In the genomic region with DNA sequence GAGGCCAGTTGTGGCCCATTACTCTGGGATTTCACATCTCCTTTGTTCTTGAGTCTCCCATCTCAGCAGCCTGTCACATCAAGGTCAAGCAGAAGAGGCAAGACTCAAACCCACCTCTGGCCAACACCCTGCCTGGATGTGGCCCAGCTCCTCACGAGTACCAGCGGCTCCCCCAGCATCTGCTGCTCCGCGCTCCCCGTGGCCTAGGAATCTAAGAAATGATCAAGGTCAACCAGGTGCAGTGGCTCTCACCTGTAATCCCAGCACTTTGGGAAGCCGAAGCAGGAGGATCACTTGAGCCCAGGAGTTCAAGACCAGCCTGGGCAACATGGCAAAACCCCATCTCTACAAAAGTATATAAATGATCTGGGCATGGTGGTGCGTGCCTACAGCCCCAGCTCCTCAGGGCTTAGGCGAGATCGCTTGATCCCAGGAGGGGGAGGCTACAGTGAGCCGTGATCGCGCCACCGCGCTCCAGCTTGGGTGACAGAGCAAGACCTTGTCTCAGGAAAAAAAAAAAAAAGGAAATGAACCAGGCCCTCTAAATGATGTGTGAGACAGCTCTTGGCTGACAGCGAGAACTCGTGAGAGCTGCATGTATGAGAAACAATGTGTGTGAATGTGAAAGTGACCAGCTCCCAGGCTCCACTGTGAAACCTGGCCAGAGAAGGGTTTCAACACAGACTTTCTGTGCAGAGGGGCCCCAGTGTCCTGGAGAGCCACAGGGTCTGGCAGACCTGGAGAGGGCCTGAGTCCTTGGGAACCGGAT, we compare ENCODE assay signal across 1 cellular context.
TF ChIP-seq lines count a peak whose summit lies in the region.

No MANE protein-coding gene starts in this region.

TF ChIP-seq in GM12878, 131 proteins besides CTCF, POLR2A, EP300 and RAD21 (continued from another document):
- TF ChIP-seq, protein P1, sequence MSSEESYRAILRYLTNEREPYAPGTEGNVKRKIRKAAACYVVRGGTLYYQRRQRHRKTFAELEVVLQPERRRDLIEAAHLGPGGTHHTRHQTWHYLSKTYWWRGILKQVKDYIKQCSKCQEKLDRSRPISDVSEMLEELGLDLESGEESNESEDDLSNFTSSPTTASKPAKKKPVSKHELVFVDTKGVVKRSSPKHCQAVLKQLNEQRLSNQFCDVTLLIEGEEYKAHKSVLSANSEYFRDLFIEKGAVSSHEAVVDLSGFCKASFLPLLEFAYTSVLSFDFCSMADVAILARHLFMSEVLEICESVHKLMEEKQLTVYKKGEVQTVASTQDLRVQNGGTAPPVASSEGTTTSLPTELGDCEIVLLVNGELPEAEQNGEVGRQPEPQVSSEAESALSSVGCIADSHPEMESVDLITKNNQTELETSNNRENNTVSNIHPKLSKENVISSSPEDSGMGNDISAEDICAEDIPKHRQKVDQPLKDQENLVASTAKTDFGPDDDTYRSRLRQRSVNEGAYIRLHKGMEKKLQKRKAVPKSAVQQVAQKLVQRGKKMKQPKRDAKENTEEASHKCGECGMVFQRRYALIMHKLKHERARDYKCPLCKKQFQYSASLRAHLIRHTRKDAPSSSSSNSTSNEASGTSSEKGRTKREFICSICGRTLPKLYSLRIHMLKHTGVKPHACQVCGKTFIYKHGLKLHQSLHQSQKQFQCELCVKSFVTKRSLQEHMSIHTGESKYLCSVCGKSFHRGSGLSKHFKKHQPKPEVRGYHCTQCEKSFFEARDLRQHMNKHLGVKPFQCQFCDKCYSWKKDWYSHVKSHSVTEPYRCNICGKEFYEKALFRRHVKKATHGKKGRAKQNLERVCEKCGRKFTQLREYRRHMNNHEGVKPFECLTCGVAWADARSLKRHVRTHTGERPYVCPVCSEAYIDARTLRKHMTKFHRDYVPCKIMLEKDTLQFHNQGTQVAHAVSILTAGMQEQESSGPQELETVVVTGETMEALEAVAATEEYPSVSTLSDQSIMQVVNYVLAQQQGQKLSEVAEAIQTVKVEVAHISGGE (CRISPR knock-in tag; IDR thresholded peaks at IDR 0.05), result no peak
- TF ChIP-seq EZH2 (IDR thresholded peaks at IDR 0.05; ENCODE audit: borderline replicate concordance, control insufficient read depth, low read depth, low read length) (no peak), KLF5 (IDR thresholded peaks at IDR 0.05; ENCODE audit: partially characterized antibody) (no peak), YBX1 (IDR thresholded peaks at IDR 0.05) (no peak), ZNF217 (IDR thresholded peaks at IDR 0.05) (no peak), CEBPB (IDR thresholded peaks at IDR 0.05; ENCODE audit: borderline replicate concordance in 1 of 2, low read depth in 2 of 2, low read length in 2 of 2) (no peak), TAF1 (IDR thresholded peaks at IDR 0.05; ENCODE audit: borderline replicate concordance, low read depth, low read length) (0 out of 2 replicates have a peak, but pooled peaks have one; percentile 39), FOXK2 (IDR thresholded peaks at IDR 0.05) (no peak), KDM1A (IDR thresholded peaks at IDR 0.05; ENCODE audit: borderline replicate concordance) (no peak), TCF7 (IDR thresholded peaks at IDR 0.05; ENCODE audit: borderline replicate concordance) (no peak), RB1 (IDR thresholded peaks at IDR 0.05; ENCODE audit: borderline replicate concordance) (no peak), DPF2 (IDR thresholded peaks at IDR 0.05) (no peak), PAX8 (IDR thresholded peaks at IDR 0.05) (no peak), NR2C1 (IDR thresholded peaks at IDR 0.05) (no peak), TARDBP (IDR thresholded peaks at IDR 0.05; ENCODE audit: borderline replicate concordance) (no peak), JUNB (IDR thresholded peaks at IDR 0.05) (no peak), NFXL1 (IDR thresholded peaks at IDR 0.05; ENCODE audit: borderline replicate concordance) (no peak), CBX5 (IDR thresholded peaks at IDR 0.05; ENCODE audit: low read depth) (no peak), EGR1 (IDR thresholded peaks at IDR 0.05; ENCODE audit: borderline replicate concordance in 1 of 2, low read depth in 2 of 2, low read length in 2 of 2) (no peak)
- TF ChIP-seq, protein P2, sequence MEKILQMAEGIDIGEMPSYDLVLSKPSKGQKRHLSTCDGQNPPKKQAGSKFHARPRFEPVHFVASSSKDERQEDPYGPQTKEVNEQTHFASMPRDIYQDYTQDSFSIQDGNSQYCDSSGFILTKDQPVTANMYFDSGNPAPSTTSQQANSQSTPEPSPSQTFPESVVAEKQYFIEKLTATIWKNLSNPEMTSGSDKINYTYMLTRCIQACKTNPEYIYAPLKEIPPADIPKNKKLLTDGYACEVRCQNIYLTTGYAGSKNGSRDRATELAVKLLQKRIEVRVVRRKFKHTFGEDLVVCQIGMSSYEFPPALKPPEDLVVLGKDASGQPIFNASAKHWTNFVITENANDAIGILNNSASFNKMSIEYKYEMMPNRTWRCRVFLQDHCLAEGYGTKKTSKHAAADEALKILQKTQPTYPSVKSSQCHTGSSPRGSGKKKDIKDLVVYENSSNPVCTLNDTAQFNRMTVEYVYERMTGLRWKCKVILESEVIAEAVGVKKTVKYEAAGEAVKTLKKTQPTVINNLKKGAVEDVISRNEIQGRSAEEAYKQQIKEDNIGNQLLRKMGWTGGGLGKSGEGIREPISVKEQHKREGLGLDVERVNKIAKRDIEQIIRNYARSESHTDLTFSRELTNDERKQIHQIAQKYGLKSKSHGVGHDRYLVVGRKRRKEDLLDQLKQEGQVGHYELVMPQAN (conservative IDR thresholded peaks at IDR 0.05), result no peak
- TF ChIP-seq, protein P3, sequence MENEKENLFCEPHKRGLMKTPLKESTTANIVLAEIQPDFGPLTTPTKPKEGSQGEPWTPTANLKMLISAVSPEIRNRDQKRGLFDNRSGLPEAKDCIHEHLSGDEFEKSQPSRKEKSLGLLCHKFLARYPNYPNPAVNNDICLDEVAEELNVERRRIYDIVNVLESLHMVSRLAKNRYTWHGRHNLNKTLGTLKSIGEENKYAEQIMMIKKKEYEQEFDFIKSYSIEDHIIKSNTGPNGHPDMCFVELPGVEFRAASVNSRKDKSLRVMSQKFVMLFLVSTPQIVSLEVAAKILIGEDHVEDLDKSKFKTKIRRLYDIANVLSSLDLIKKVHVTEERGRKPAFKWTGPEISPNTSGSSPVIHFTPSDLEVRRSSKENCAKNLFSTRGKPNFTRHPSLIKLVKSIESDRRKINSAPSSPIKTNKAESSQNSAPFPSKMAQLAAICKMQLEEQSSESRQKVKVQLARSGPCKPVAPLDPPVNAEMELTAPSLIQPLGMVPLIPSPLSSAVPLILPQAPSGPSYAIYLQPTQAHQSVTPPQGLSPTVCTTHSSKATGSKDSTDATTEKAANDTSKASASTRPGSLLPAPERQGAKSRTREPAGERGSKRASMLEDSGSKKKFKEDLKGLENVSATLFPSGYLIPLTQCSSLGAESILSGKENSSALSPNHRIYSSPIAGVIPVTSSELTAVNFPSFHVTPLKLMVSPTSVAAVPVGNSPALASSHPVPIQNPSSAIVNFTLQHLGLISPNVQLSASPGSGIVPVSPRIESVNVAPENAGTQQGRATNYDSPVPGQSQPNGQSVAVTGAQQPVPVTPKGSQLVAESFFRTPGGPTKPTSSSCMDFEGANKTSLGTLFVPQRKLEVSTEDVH (IDR thresholded peaks at IDR 0.05; ENCODE audit: low read depth, partially characterized antibody), result no peak
- TF ChIP-seq, protein P4, sequence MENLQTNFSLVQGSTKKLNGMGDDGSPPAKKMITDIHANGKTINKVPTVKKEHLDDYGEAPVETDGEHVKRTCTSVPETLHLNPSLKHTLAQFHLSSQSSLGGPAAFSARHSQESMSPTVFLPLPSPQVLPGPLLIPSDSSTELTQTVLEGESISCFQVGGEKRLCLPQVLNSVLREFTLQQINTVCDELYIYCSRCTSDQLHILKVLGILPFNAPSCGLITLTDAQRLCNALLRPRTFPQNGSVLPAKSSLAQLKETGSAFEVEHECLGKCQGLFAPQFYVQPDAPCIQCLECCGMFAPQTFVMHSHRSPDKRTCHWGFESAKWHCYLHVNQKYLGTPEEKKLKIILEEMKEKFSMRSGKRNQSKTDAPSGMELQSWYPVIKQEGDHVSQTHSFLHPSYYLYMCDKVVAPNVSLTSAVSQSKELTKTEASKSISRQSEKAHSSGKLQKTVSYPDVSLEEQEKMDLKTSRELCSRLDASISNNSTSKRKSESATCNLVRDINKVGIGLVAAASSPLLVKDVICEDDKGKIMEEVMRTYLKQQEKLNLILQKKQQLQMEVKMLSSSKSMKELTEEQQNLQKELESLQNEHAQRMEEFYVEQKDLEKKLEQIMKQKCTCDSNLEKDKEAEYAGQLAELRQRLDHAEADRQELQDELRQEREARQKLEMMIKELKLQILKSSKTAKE (IDR thresholded peaks at IDR 0.05; ENCODE audit: low read depth, poor library complexity, severe bottlenecking), result peak; percentile 55
- TF ChIP-seq, protein P5, sequence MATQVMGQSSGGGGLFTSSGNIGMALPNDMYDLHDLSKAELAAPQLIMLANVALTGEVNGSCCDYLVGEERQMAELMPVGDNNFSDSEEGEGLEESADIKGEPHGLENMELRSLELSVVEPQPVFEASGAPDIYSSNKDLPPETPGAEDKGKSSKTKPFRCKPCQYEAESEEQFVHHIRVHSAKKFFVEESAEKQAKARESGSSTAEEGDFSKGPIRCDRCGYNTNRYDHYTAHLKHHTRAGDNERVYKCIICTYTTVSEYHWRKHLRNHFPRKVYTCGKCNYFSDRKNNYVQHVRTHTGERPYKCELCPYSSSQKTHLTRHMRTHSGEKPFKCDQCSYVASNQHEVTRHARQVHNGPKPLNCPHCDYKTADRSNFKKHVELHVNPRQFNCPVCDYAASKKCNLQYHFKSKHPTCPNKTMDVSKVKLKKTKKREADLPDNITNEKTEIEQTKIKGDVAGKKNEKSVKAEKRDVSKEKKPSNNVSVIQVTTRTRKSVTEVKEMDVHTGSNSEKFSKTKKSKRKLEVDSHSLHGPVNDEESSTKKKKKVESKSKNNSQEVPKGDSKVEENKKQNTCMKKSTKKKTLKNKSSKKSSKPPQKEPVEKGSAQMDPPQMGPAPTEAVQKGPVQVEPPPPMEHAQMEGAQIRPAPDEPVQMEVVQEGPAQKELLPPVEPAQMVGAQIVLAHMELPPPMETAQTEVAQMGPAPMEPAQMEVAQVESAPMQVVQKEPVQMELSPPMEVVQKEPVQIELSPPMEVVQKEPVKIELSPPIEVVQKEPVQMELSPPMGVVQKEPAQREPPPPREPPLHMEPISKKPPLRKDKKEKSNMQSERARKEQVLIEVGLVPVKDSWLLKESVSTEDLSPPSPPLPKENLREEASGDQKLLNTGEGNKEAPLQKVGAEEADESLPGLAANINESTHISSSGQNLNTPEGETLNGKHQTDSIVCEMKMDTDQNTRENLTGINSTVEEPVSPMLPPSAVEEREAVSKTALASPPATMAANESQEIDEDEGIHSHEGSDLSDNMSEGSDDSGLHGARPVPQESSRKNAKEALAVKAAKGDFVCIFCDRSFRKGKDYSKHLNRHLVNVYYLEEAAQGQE (IDR thresholded peaks at IDR 0.05; ENCODE audit: low read depth, low read length), result no peak
